ENCODE assay signal across 1 cellular context in genomic region chr2:72826156-72826477, GRCh38.
A peak's percentile ranks its signal among the peaks of the same experiment; 100 is the strongest.
TF ChIP-seq lines count a peak whose summit lies in the region.

No MANE protein-coding gene starts in this region.

TF ChIP-seq in HCT116, 20 proteins besides CTCF, POLR2A, EP300 and RAD21 (continued from another document):
- TF ChIP-seq, protein P1, sequence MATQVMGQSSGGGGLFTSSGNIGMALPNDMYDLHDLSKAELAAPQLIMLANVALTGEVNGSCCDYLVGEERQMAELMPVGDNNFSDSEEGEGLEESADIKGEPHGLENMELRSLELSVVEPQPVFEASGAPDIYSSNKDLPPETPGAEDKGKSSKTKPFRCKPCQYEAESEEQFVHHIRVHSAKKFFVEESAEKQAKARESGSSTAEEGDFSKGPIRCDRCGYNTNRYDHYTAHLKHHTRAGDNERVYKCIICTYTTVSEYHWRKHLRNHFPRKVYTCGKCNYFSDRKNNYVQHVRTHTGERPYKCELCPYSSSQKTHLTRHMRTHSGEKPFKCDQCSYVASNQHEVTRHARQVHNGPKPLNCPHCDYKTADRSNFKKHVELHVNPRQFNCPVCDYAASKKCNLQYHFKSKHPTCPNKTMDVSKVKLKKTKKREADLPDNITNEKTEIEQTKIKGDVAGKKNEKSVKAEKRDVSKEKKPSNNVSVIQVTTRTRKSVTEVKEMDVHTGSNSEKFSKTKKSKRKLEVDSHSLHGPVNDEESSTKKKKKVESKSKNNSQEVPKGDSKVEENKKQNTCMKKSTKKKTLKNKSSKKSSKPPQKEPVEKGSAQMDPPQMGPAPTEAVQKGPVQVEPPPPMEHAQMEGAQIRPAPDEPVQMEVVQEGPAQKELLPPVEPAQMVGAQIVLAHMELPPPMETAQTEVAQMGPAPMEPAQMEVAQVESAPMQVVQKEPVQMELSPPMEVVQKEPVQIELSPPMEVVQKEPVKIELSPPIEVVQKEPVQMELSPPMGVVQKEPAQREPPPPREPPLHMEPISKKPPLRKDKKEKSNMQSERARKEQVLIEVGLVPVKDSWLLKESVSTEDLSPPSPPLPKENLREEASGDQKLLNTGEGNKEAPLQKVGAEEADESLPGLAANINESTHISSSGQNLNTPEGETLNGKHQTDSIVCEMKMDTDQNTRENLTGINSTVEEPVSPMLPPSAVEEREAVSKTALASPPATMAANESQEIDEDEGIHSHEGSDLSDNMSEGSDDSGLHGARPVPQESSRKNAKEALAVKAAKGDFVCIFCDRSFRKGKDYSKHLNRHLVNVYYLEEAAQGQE (IDR thresholded peaks at IDR 0.05; ENCODE audit: low read depth), result no peak
- TF ChIP-seq CEBPB (IDR thresholded peaks at IDR 0.05; ENCODE audit: low read depth), result no peak
- TF ChIP-seq POLR2AphosphoS5 (IDR thresholded peaks at IDR 0.05; ENCODE audit: low read depth, low read length), result no peak
- 0 out of 2 replicates have a peak, but pooled peaks have one; percentile 7 for TF ChIP-seq SIN3A (IDR thresholded peaks at IDR 0.05; ENCODE audit: low read depth)
- TF ChIP-seq EZH2phosphoT487 (IDR thresholded peaks at IDR 0.05; ENCODE audit: borderline replicate concordance), result no peak
- TF ChIP-seq, protein P2, sequence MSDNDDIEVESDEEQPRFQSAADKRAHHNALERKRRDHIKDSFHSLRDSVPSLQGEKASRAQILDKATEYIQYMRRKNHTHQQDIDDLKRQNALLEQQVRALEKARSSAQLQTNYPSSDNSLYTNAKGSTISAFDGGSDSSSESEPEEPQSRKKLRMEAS (IDR thresholded peaks at IDR 0.05), result 0 out of 2 replicates have a peak, but pooled peaks have one; percentile 20
- no peak for TF ChIP-seq CBX3 (IDR thresholded peaks at IDR 0.05; ENCODE audit: low read depth)
- no peak for TF ChIP-seq TCF7L2 (IDR thresholded peaks at IDR 0.05; ENCODE audit: borderline replicate concordance, extremely low read depth, insufficient read depth, insufficient read length)
- TF ChIP-seq ZNF274 (IDR thresholded peaks at IDR 0.05; ENCODE audit: low read depth, low read length), result no peak
- no peak for TF ChIP-seq ATF3 (IDR thresholded peaks at IDR 0.05)
- TF ChIP-seq EGR1 (IDR thresholded peaks at IDR 0.05; ENCODE audit: low read depth), result no peak
- no peak for TF ChIP-seq SP1 (IDR thresholded peaks at IDR 0.05; ENCODE audit: low read depth)
- TF ChIP-seq SRF (IDR thresholded peaks at IDR 0.05; ENCODE audit: low read depth), result no peak
TF ChIP-seq in HCT116: peak in this region for 2.
